ENCODE assay signal across 1 cellular context in genomic region chrX:136211766-136212556, GRCh38.
TF ChIP-seq lines count a peak whose summit lies in the region.

No MANE protein-coding gene starts in this region.

TF ChIP-seq in IMR-90, 13 proteins besides CTCF, POLR2A, EP300 and RAD21 (continued from another document):
- TF ChIP-seq, protein P1, sequence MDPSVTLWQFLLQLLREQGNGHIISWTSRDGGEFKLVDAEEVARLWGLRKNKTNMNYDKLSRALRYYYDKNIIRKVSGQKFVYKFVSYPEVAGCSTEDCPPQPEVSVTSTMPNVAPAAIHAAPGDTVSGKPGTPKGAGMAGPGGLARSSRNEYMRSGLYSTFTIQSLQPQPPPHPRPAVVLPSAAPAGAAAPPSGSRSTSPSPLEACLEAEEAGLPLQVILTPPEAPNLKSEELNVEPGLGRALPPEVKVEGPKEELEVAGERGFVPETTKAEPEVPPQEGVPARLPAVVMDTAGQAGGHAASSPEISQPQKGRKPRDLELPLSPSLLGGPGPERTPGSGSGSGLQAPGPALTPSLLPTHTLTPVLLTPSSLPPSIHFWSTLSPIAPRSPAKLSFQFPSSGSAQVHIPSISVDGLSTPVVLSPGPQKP (IDR thresholded peaks at IDR 0.05; ENCODE audit: borderline replicate concordance, low read depth, low read length), result no peak
- TF ChIP-seq MAFK (IDR thresholded peaks at IDR 0.05; ENCODE audit: low read depth, low read length), result no peak
- no peak for TF ChIP-seq RFX5 (IDR thresholded peaks at IDR 0.05; ENCODE audit: low read depth, low read length)
- TF ChIP-seq SMC3 (IDR thresholded peaks at IDR 0.05; ENCODE audit: low read depth, low read length), result no peak
- no peak for TF ChIP-seq USF2 (IDR thresholded peaks at IDR 0.05; ENCODE audit: low read depth, low read length)
- no peak for TF ChIP-seq CEBPB (IDR thresholded peaks at IDR 0.05; ENCODE audit: low read depth, low read length)
- TF ChIP-seq MXI1 (IDR thresholded peaks at IDR 0.05; ENCODE audit: borderline replicate concordance, low read depth, low read length), result no peak
- TF ChIP-seq BHLHE40 (IDR thresholded peaks at IDR 0.05; ENCODE audit: low read depth, low read length), result no peak
- no peak for TF ChIP-seq MAZ (IDR thresholded peaks at IDR 0.05; ENCODE audit: borderline replicate concordance, low read depth, low read length)
